ENCODE assay signal across 7 cellular contexts in the genomic region with DNA sequence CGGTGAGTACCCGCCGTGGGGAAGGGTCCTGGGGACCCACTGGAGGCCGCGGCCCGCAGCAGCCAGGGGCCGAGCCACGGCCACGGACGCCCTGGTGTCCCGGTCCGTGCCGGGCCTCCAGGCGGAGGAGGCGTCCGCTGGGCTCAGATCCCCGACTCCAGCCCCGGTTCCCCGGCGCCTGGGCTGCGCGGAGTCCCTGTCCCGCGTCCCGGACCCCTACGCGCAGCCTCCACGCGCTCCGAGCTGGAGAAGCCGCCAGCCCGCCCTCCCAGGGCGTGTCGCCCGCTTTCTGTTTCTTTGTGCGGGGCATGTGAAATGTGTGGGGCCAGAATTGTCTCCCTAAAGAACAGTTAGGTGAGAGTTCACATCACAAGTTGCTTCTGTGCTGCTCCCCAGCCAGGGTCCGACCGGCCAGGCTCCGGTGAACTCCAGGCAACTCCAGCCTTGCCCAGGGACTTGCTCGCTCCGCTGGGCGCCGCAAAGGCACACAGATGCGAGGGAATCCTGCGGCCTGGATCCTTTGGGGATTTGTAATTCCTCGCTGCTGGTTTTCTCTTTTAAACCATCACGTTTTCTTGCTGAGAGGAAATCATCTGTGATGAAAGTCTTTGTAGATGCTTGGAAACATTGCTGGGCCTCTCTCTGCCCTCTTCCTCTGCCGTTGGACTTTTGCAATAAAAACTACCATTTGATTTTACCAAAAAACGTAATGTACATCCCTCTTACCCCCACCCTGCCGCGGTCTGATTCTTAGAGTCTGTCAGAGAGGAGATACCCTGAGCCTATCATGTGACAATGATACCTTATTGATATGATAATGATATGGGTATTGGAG. TPM values are rescaled to one million over a fixed set of nuclear protein-coding genes. Genes with fewer than 3 reads are reported as not detected.
DNase-seq lines count a peak whose midpoint lies in the region; ATAC-seq and TF ChIP-seq lines count a peak whose summit lies in the region.

No MANE protein-coding gene starts in this region.

- H3K27me3 ChIP-seq in colonic mucosa: no peaks in the 10 kb centered on the region
- peaks cover 0 to 9% of the 10 kb centered on the region in 2 donors for H3K27me3 ChIP-seq in right lobe of liver

- H3K27ac ChIP-seq in colonic mucosa (peak overlapping the region; percentile 90), right lobe of liver (peak overlapping the region; percentile 79 to 96 (median 85))

- peak overlapping the region; percentile 46 to 97 for H3K9ac ChIP-seq in colonic mucosa (ENCODE audit: low read depth in 2 of 2, low read length in 2 of 2)

- H3K36me3 ChIP-seq in colonic mucosa: no peaks in the 10 kb centered on the region
- H3K36me3 ChIP-seq in right lobe of liver: no peaks in the 10 kb centered on the region

- ATAC-seq in GM19043 (IDR thresholded peaks at IDR 0.05; ENCODE audit: low read depth, unreplicated experiment) (peak; percentile 16), HG03066 (IDR thresholded peaks at IDR 0.05; ENCODE audit: low read depth, unreplicated experiment) (peak; percentile 10), right lobe of liver (peak; percentile 7 to 41 (median 20))

- no peak for TF ChIP-seq POLR2A in right lobe of liver (IDR thresholded peaks at IDR 0.05)

- H3K9me3 ChIP-seq in colonic mucosa: no peaks in the 10 kb centered on the region
- H3K9me3 ChIP-seq in right lobe of liver: peaks cover 0 to 3% (median 0%) of the 10 kb centered on the region in 4 donors

- DNase-seq in UCSD-AML1 (lab: John Stamatoyannopoulos, UW; ENCODE audit: unreplicated experiment) (peak; percentile 64), colonic mucosa (no peak), right lobe of liver (peak in 1 of 3 donors; percentile 50), GF-D8 (lab: John Stamatoyannopoulos, UW) (no peak)
- DNase-seq in stimulated activated naive CD4-positive, alpha-beta T cell treated with Interleukin-2 at 50 U/mL for 16 hours (lab: John Stamatoyannopoulos, UW): peak; percentile 31

- intact Hi-C loops in colonic mucosa (cut with DNase I): no loop called here
- intact Hi-C loops in right lobe of liver (cut with DNase I): no loop called here

- WGBS in right lobe of liver (ENCODE audit: insufficient coverage, low coverage, low lambda C conversion rate, missing lambda C conversion rate): 3% methylated on average over 14 of the region's 51 CpGs

- H3K4me3 ChIP-seq in colonic mucosa (peak overlapping the region; percentile 63), right lobe of liver (peak overlapping the region; percentile 50 to 57 (median 52))

- H3K4me1 ChIP-seq in colonic mucosa (no peaks in the 10 kb centered on the region), right lobe of liver (peaks cover 0 to 19% (median 0%) of the 10 kb centered on the region in 4 donors)

- TF ChIP-seq CTCF in colonic mucosa (IDR thresholded peaks at IDR 0.05) (no peak), right lobe of liver (IDR thresholded peaks at IDR 0.05) (no peak)

RNA-seq across cellular contexts. Expression of gene GYPC, which starts 0.6 kb away (rescaled TPM):
- total RNA-seq in colonic mucosa: 10 to 100 TPM in 1 of 2 donors, 1 to 10 TPM in 1; 7.1 to 14.7 TPM
- 10 to 100 TPM in 1 of 6 experiments, 1 to 10 TPM in 5; 2.9 to 17.2 (median 8.1) TPM for total RNA-seq in right lobe of liver

Comparison
In these comparisons a context has a peak if more than half of its experiments do, and no peak if none do; other contexts are left out.
1. DNase-seq: peak in UCSD-AML1 (single experiment) and stimulated activated naive CD4-positive, alpha-beta T cell treated with Interleukin-2 at 50 U/mL for 16 hours (single experiment); none in colonic mucosa (single experiment) and GF-D8 (single experiment).
2. Peak in every context shown above with its lines, with median percentiles within 50 percentile points of each other: ATAC-seq.